29 cellular contexts compared by ENCODE assay signal in the genomic region with DNA sequence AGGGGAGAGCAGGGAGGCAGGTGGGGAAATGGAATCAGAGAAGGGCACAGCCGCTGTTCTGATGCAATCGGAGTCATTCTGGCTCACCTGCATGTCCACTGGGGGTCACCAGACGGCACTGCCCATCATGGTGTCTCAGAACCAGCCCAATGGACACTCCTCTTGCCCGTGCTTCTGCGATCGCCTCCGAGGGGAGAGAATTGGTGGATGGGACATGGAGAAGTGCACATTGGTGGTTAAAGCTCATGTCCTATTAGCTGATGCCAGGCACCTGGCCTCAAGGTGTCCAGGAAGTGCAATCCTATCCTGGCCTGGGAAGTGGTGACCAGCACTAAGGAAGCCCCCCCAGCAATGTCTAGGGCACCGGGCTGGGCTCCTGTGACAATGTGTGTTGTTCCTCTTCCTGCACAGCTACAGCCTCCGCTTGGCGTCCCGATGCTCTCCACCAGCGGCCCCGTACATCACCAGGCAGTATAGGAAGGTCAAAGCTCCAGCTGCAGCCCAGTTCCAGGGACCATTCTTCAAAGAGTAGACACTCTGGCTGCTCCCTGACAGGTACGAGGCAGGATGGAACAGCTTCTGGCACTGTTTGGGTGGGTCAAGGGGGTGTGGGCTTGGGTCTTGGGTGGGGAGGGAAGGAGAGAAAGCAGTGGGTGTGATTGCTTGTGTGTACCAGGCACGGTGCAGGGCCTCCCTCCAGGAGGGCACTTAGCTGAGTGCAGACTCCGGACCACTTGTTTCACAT.
"Had no signal": no experiment of that assay in that cellular context is flagged by ENCODE, and none has a peak within 500 bp of the region (broad histone marks: within the 10 kb centered on the region; RNA-seq: fewer than 3 reads in every experiment).

No MANE protein-coding gene starts in this region.

- H3K36me3 Mint-ChIP-seq: activated CD4-positive, alpha-beta memory T cell treated with anti-CD3 and anti-CD28 coated beads for 36 hours; activated CD8-positive, alpha-beta memory T cell treated with anti-CD3 and anti-CD28 coated beads, Interleukin-2, amount 10 ng/mL, durations not matched to agents 7 days and 5 days; activated naive CD4-positive, alpha-beta T cell treated with anti-CD3 and anti-CD28 coated beads, Interleukin-2, amount 50 U/mL, for 24 hours; activated naive CD8-positive, alpha-beta T cell treated with anti-CD3 and anti-CD28 coated beads for 36 hours had no signal

- H3K27ac Mint-ChIP-seq: activated CD4-positive, alpha-beta memory T cell treated with anti-CD3 and anti-CD28 coated beads for 36 hours; activated CD4-positive, alpha-beta T cell treated with anti-CD3 and anti-CD28 coated beads for 36 hours; activated CD4-positive, alpha-beta T cell treated with anti-CD3 and anti-CD28 coated beads, Interleukin-2, amount 10 ng/mL, durations not matched to agents 24 days and 14 days; activated CD8-positive, alpha-beta memory T cell treated with anti-CD3 and anti-CD28 coated beads, Interleukin-2, amount 10 ng/mL, durations not matched to agents 7 days and 5 days; activated CD8-positive, alpha-beta T cell treated with anti-CD3 and anti-CD28 coated beads, Interleukin-2, amount 10 ng/mL, durations not matched to agents 7 days and 5 days; activated naive CD8-positive, alpha-beta T cell treated with anti-CD3 and anti-CD28 coated beads for 36 hours; activated naive CD8-positive, alpha-beta T cell treated with anti-CD3 and anti-CD28 coated beads, Interleukin-2, amount 50 U/mL, for 24 hours; activated T-helper 1 cell treated with anti-CD3 and anti-CD28 coated beads, Interleukin-12 subunit alpha, Interleukin-12 subunit beta, Interleukin-2, Interleukin-4 antibody, amounts not matched to agents 30 ng/mL and 10 ng/mL and 1 ng/mL, durations not matched to agents 14 hours and 24 hours and 36 hours; activated T-helper 2 cell treated with anti-CD3 and anti-CD28 coated beads, Interferon-gamma antibody, Interleukin-2, Interleukin-4, amounts not matched to agents 10 μg/mL and 5 μg/mL and 100 μg/mL, durations not matched to agents 14 hours and 24 hours and 36 hours; dendritic cell treated with granulocyte-macrophage colony-stimulating factor and Interleukin-4, amounts not matched to agents 40 ng/mL and 50 ng/mL, for 4 days; endodermal cell had no signal

- H3K9me3 ChIP-seq: adrenal gland, body of pancreas, colonic mucosa had no signal

- H3K27ac ChIP-seq: adrenal gland, body of pancreas, colonic mucosa had no signal

- H3K9me3 Mint-ChIP-seq: activated CD4-positive, alpha-beta memory T cell treated with anti-CD3 and anti-CD28 coated beads for 36 hours; activated CD4-positive, alpha-beta T cell treated with anti-CD3 and anti-CD28 coated beads, Interleukin-2, amount 10 ng/mL, durations not matched to agents 24 days and 14 days; activated naive CD4-positive, alpha-beta T cell treated with anti-CD3 and anti-CD28 coated beads for 36 hours; activated naive CD4-positive, alpha-beta T cell treated with anti-CD3 and anti-CD28 coated beads, Interleukin-2, amount 50 U/mL, for 24 hours; activated naive CD8-positive, alpha-beta T cell treated with anti-CD3 and anti-CD28 coated beads for 36 hours; activated naive CD8-positive, alpha-beta T cell treated with anti-CD3 and anti-CD28 coated beads, Interleukin-2, amount 50 U/mL, for 24 hours; activated T-helper 1 cell treated with anti-CD3 and anti-CD28 coated beads, Interleukin-12 subunit alpha, Interleukin-12 subunit beta, Interleukin-2, Interleukin-4 antibody, amounts not matched to agents 30 ng/mL and 10 ng/mL and 1 ng/mL, durations not matched to agents 14 hours and 24 hours and 36 hours; activated T-helper 2 cell treated with anti-CD3 and anti-CD28 coated beads, Interferon-gamma antibody, Interleukin-2, Interleukin-4, amounts not matched to agents 10 μg/mL and 5 μg/mL and 100 μg/mL, durations not matched to agents 14 hours and 24 hours and 36 hours; dendritic cell treated with granulocyte-macrophage colony-stimulating factor and Interleukin-4, amounts not matched to agents 40 ng/mL and 50 ng/mL, for 4 days; endodermal cell had no signal

- H3K36me3 ChIP-seq: adrenal gland, colonic mucosa had no signal

- H3K4me3 ChIP-seq: adrenal gland, body of pancreas, colonic mucosa, dorsolateral prefrontal cortex had no signal

- DNase-seq: activated CD4-positive, alpha-beta memory T cell treated with anti-CD3 and anti-CD28 coated beads for 36 hours; activated CD4-positive, alpha-beta T cell treated with anti-CD3 and anti-CD28 coated beads for 36 hours; activated CD4-positive, alpha-beta T cell treated with anti-CD3 and anti-CD28 coated beads, Interleukin-2, amount 10 ng/mL, durations not matched to agents 24 days and 14 days; activated CD4-positive, CD25-positive, alpha-beta regulatory T cell; activated CD4-positive, CD25-positive, alpha-beta regulatory T cell treated with anti-CD3 and anti-CD28 coated beads, Interleukin-2, amount 50 U/mL, for 72 hours; activated CD8-positive, alpha-beta memory T cell treated with anti-CD3 and anti-CD28 coated beads, Interleukin-2, amount 10 ng/mL, durations not matched to agents 7 days and 5 days; activated CD8-positive, alpha-beta memory T cell treated with anti-CD3 and anti-CD28 coated beads, Interleukin-2, amount 50 U/mL, for 4 hours; activated CD8-positive, alpha-beta T cell treated with anti-CD3 and anti-CD28 coated beads, Interleukin-2, amount 10 ng/mL, durations not matched to agents 7 days and 5 days; activated effector memory CD4-positive, alpha-beta T cell treated with anti-CD3 and anti-CD28 coated beads, Interleukin-2, amount 50 U/mL, for 16 hours; activated naive CD4-positive, alpha-beta T cell treated with anti-CD3 and anti-CD28 coated beads for 36 hours; activated naive CD8-positive, alpha-beta T cell treated with anti-CD3 and anti-CD28 coated beads for 36 hours; activated naive CD8-positive, alpha-beta T cell treated with anti-CD3 and anti-CD28 coated beads, Interleukin-2, amount 50 U/mL, for 24 hours; activated T-cell treated with anti-CD3 and anti-CD28 coated beads, Interleukin-2, amount 50 U/mL, for 1 hour; activated T-cell treated with anti-CD3 and anti-CD28 coated beads, Interleukin-2, amount 50 U/mL, for 48 hours; amygdala; aorta; caudate nucleus; colonic mucosa; dorsolateral prefrontal cortex; effector memory CD4-positive, alpha-beta T cell; endodermal cell; foreskin fibroblast; T-helper 2 cell had no signal

- H3K27me3 Mint-ChIP-seq: activated CD4-positive, alpha-beta memory T cell treated with anti-CD3 and anti-CD28 coated beads for 36 hours; activated CD4-positive, alpha-beta T cell treated with anti-CD3 and anti-CD28 coated beads for 36 hours; activated CD4-positive, alpha-beta T cell treated with anti-CD3 and anti-CD28 coated beads, Interleukin-2, amount 10 ng/mL, durations not matched to agents 24 days and 14 days; activated CD8-positive, alpha-beta memory T cell treated with anti-CD3 and anti-CD28 coated beads, Interleukin-2, amount 10 ng/mL, durations not matched to agents 7 days and 5 days; activated naive CD4-positive, alpha-beta T cell treated with anti-CD3 and anti-CD28 coated beads, Interleukin-2, amount 50 U/mL, for 24 hours; activated naive CD8-positive, alpha-beta T cell treated with anti-CD3 and anti-CD28 coated beads for 36 hours; activated naive CD8-positive, alpha-beta T cell treated with anti-CD3 and anti-CD28 coated beads, Interleukin-2, amount 50 U/mL, for 24 hours; dendritic cell treated with granulocyte-macrophage colony-stimulating factor and Interleukin-4, amounts not matched to agents 40 ng/mL and 50 ng/mL, for 4 days had no signal

- H3K4me1 Mint-ChIP-seq: activated CD4-positive, alpha-beta T cell treated with anti-CD3 and anti-CD28 coated beads for 36 hours; activated CD4-positive, alpha-beta T cell treated with anti-CD3 and anti-CD28 coated beads, Interleukin-2, amount 10 ng/mL, durations not matched to agents 24 days and 14 days; endodermal cell had no signal

- H3K4me1 ChIP-seq: colonic mucosa had no signal

- H3K27me3 ChIP-seq: adrenal gland, body of pancreas, colonic mucosa, dorsolateral prefrontal cortex had no signal

- H3K4me3 Mint-ChIP-seq: activated CD4-positive, alpha-beta memory T cell treated with anti-CD3 and anti-CD28 coated beads for 36 hours; activated CD4-positive, alpha-beta T cell treated with anti-CD3 and anti-CD28 coated beads for 36 hours; activated CD4-positive, alpha-beta T cell treated with anti-CD3 and anti-CD28 coated beads, Interleukin-2, amount 10 ng/mL, durations not matched to agents 24 days and 14 days; activated CD8-positive, alpha-beta memory T cell treated with anti-CD3 and anti-CD28 coated beads, Interleukin-2, amount 10 ng/mL, durations not matched to agents 7 days and 5 days; activated CD8-positive, alpha-beta T cell treated with anti-CD3 and anti-CD28 coated beads, Interleukin-2, amount 10 ng/mL, durations not matched to agents 7 days and 5 days; activated naive CD4-positive, alpha-beta T cell treated with anti-CD3 and anti-CD28 coated beads for 36 hours; activated naive CD4-positive, alpha-beta T cell treated with anti-CD3 and anti-CD28 coated beads, Interleukin-2, amount 50 U/mL, for 24 hours; activated naive CD8-positive, alpha-beta T cell treated with anti-CD3 and anti-CD28 coated beads for 36 hours; activated naive CD8-positive, alpha-beta T cell treated with anti-CD3 and anti-CD28 coated beads, Interleukin-2, amount 50 U/mL, for 24 hours; activated T-helper 1 cell treated with anti-CD3 and anti-CD28 coated beads, Interleukin-12 subunit alpha, Interleukin-12 subunit beta, Interleukin-2, Interleukin-4 antibody, amounts not matched to agents 30 ng/mL and 10 ng/mL and 1 ng/mL, durations not matched to agents 14 hours and 24 hours and 36 hours; dendritic cell treated with granulocyte-macrophage colony-stimulating factor and Interleukin-4, amounts not matched to agents 40 ng/mL and 50 ng/mL, for 4 days; endodermal cell had no signal
